In the genomic region with DNA sequence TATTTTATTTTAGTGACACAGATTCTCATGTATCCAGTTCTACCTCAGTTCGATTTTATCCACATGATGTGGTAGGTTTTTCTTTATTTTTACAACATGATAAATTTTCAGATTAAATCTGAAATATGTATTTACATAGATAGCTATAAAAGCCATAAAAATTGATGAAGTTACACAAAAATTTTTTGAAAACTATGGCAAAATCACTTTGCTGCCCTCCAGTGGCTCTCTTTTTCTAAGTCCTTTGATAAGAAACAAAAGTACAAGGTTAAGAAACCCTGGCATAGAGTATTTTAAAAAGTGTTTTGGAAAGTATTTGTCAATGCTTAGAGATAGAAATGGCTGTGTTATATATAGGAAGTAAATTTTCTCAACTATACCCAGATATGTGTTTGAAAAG, we compare ENCODE assay signal across 16 cellular contexts.
A peak's percentile ranks its signal among the peaks of the same experiment; 100 is the strongest.
DNase-seq lines count a peak whose midpoint lies in the region; ATAC-seq, FAIRE-seq and TF ChIP-seq lines count a peak whose summit lies in the region.
"Had no signal": no experiment of that assay in that cellular context is flagged by ENCODE, and none has a peak within 500 bp of the region (broad histone marks: within the 10 kb centered on the region; RNA-seq: fewer than 3 reads in every experiment).

No MANE protein-coding gene starts in this region.

- no peaks in the 10 kb centered on the region for H3K27me3 Mint-ChIP-seq in activated T-helper 17 cell treated with anti-CD3 and anti-CD28 coated beads, Interleukin-2, amount 50 U/mL, for 72 hours
- H3K27me3 Mint-ChIP-seq in activated naive CD4-positive, alpha-beta T cell treated with anti-CD3 and anti-CD28 coated beads, Interleukin-2, amount 10 ng/mL, durations not matched to agents 7 days and 5 days = no peaks in the 10 kb centered on the region
- H3K27me3 Mint-ChIP-seq: brain had no signal

- H3K27ac ChIP-seq in A673 (ENCODE audit: low read depth, low read length, poor library complexity, severe bottlenecking) (no peak overlapping the region), foreskin keratinocyte (no peak overlapping the region)
- H3K27ac ChIP-seq: ovary had no signal

- no peak for ATAC-seq in activated T-helper 17 cell treated with anti-CD3 and anti-CD28 coated beads, Interleukin-2, amount 50 U/mL, for 72 hours (replicated peaks)
- ATAC-seq in foreskin keratinocyte (no peak), GM18907 (IDR thresholded peaks at IDR 0.05; ENCODE audit: unreplicated experiment) (no peak)
- ATAC-seq: left colon had no signal

- no peak overlapping the region for H3K4me3 Mint-ChIP-seq in activated T-helper 17 cell treated with anti-CD3 and anti-CD28 coated beads, Interleukin-2, amount 50 U/mL, for 72 hours
- H3K4me3 Mint-ChIP-seq in activated naive CD4-positive, alpha-beta T cell treated with anti-CD3 and anti-CD28 coated beads, Interleukin-2, amount 10 ng/mL, durations not matched to agents 7 days and 5 days = no peak overlapping the region
- H3K4me3 Mint-ChIP-seq: brain, CD14-positive monocyte had no signal

- DNase-seq in A673 (ENCODE audit: low spot score) (no peak), GM18507 (ENCODE audit: extremely low spot score, insufficient read length, low read depth) (no peak), foreskin keratinocyte (no peak), NAMALWA (ENCODE audit: low spot score) (no peak), H7 (no peak)
- no peak for DNase-seq in activated naive CD4-positive, alpha-beta T cell treated with anti-CD3 and anti-CD28 coated beads, Interleukin-2, amount 10 ng/mL, durations not matched to agents 7 days and 5 days
- DNase-seq: left colon; NCI-H1092; NCI-H510A treated with DMSO at 0.1 percent for 48 hours; ovary; SHP77 treated with DMSO at 0.1 percent for 48 hours; stimulated activated naive CD4-positive, alpha-beta T cell treated with Interleukin-2 at 50 U/mL for 16 hours had no signal

- POLR2A ChIA-PET in A673 (lab: Charles Lee; ENCODE audit: low non-redundant PET) = no interaction called here

- H3K4me3 ChIP-seq in A673 (ENCODE audit: low read depth, low read length, poor library complexity, severe bottlenecking) = no peak overlapping the region
- no peak overlapping the region for H3K4me3 ChIP-seq in H7 (ENCODE audit: insufficient read depth, low read depth, low read length)
- H3K4me3 ChIP-seq: ovary had no signal

- H3K36me3 ChIP-seq in A673 (ENCODE audit: insufficient read depth, low read length, poor library complexity, severe bottlenecking) (peaks cover 22% of the 10 kb centered on the region), H7 (replicated peaks; ENCODE audit: control insufficient read depth, insufficient read depth, low read length) (peaks cover 1% of the 10 kb centered on the region; the same call in 1 of the 2 replicates)
- H3K36me3 ChIP-seq: ovary had no signal

- no peaks in the 10 kb centered on the region for H3K9me3 ChIP-seq in A673 (ENCODE audit: low read depth, low read length, poor library complexity, severe bottlenecking)
- H3K9me3 ChIP-seq: ovary had no signal

- FAIRE-seq in GM18507 (lab: Jason Lieb, UNC) = peak; percentile 24

- no TSS peak for BruUV-seq in A673 (replicated peaks; lab: Mats Ljungman, UMichigan)

- CTCF ChIA-PET in A673 (lab: Charles Lee) = interaction anchor here (1.2 kb wide), 1 partner anchor 194 kb away, joined by 3 read pairs; no protein-coding TSS in a partner anchor
- CTCF ChIA-PET in activated naive CD4-positive, alpha-beta T cell treated with anti-CD3 and anti-CD28 coated beads, Interleukin-2, amount 10 ng/mL, durations not matched to agents 7 days and 5 days (lab: Charles Lee) = interaction anchor here (1.1 to 1.6 kb wide), 3 partner anchors 11 to 39 kb away, joined by 3 to 4 read pairs (median 4); no protein-coding TSS in a partner anchor

- H3K27me3 ChIP-seq in A673 (replicated peaks; ENCODE audit: insufficient read depth, low read depth, low read length, poor library complexity) (no peaks in the 10 kb centered on the region), foreskin keratinocyte (no peaks in the 10 kb centered on the region), H7 (ENCODE audit: control insufficient read depth, insufficient read depth, low read length) (no peaks in the 10 kb centered on the region)
- H3K27me3 ChIP-seq: ovary had no signal

- H3K4me1 ChIP-seq in A673 (ENCODE audit: insufficient read depth, low read length, poor library complexity, severe bottlenecking) (no peaks in the 10 kb centered on the region), foreskin keratinocyte (peaks cover 14% of the 10 kb centered on the region)

- intact Hi-C loops in A673 (cut with micrococcal nuclease; ENCODE audit: unreplicated experiment) = no loop called here

- H3K4me1 Mint-ChIP-seq in activated T-helper 17 cell treated with anti-CD3 and anti-CD28 coated beads, Interleukin-2, amount 50 U/mL, for 72 hours = peaks cover 14% of the 10 kb centered on the region
- H3K4me1 Mint-ChIP-seq in activated naive CD4-positive, alpha-beta T cell treated with anti-CD3 and anti-CD28 coated beads, Interleukin-2, amount 10 ng/mL, durations not matched to agents 7 days and 5 days = no peaks in the 10 kb centered on the region
- H3K4me1 Mint-ChIP-seq: brain, CD14-positive monocyte had no signal

- H3K27ac Mint-ChIP-seq in activated T-helper 17 cell treated with anti-CD3 and anti-CD28 coated beads, Interleukin-2, amount 50 U/mL, for 72 hours = peak overlapping the region; percentile 44
- H3K27ac Mint-ChIP-seq in activated naive CD4-positive, alpha-beta T cell treated with anti-CD3 and anti-CD28 coated beads, Interleukin-2, amount 10 ng/mL, durations not matched to agents 7 days and 5 days = no peak overlapping the region
- H3K27ac Mint-ChIP-seq: brain had no signal

- H3K36me3 Mint-ChIP-seq in activated T-helper 17 cell treated with anti-CD3 and anti-CD28 coated beads, Interleukin-2, amount 50 U/mL, for 72 hours (ENCODE audit: low read depth) = peaks cover 77% of the 10 kb centered on the region
- peaks cover 37% of the 10 kb centered on the region for H3K36me3 Mint-ChIP-seq in activated naive CD4-positive, alpha-beta T cell treated with anti-CD3 and anti-CD28 coated beads, Interleukin-2, amount 10 ng/mL, durations not matched to agents 7 days and 5 days

- TF ChIP-seq CTCF in A673 (conservative IDR thresholded peaks at IDR 0.05; ENCODE audit: low read depth, low read length) (peak; percentile 53), foreskin keratinocyte (conservative IDR thresholded peaks at IDR 0.05) (peak; percentile 44)

- H3K9me3 Mint-ChIP-seq in activated T-helper 17 cell treated with anti-CD3 and anti-CD28 coated beads, Interleukin-2, amount 50 U/mL, for 72 hours = no peaks in the 10 kb centered on the region
- H3K9me3 Mint-ChIP-seq in activated naive CD4-positive, alpha-beta T cell treated with anti-CD3 and anti-CD28 coated beads, Interleukin-2, amount 10 ng/mL, durations not matched to agents 7 days and 5 days = no peaks in the 10 kb centered on the region
- H3K9me3 Mint-ChIP-seq: brain, CD14-positive monocyte had no signal
